9 cellular contexts compared by ENCODE assay signal in genomic region chr5:107223066-107223465, GRCh38.
"Had no signal": no experiment of that assay in that cellular context is flagged by ENCODE, and none has a peak within 500 bp of the region (broad histone marks: within the 10 kb centered on the region; RNA-seq: fewer than 3 reads in every experiment).

No MANE protein-coding gene starts in this region.

- H3K27ac Mint-ChIP-seq: HFFc6, IgD-negative memory B cell had no signal

- DNase-seq: GM23248, GOT3, H7, HFFc6 had no signal

- H3K27me3 Mint-ChIP-seq: IgD-negative memory B cell had no signal

- FAIRE-seq: HepG2 had no signal

- ATAC-seq: HCT116, HepG2 had no signal

- H3K9me3 ChIP-seq: HAP-1 had no signal

- H3K27ac ChIP-seq: GM23248, HL-60 had no signal

- H3K4me3 ChIP-seq: GM23248, HAP-1 had no signal

- H3K36me3 Mint-ChIP-seq: IgD-negative memory B cell had no signal

- H2AFZ ChIP-seq: GM23248 had no signal

- H3K36me3 ChIP-seq: HAP-1 had no signal

- H3K4me1 Mint-ChIP-seq: IgD-negative memory B cell had no signal

- H3K9ac ChIP-seq: GM23248 had no signal

- H3K4me3 Mint-ChIP-seq: HFFc6, IgD-negative memory B cell had no signal
